In genomic region chr1:213286235-213286634, GRCh38 we compare ENCODE assay signal across 18 cellular contexts.
A peak's percentile ranks its signal among the peaks of the same experiment; 100 is the strongest.
DNase-seq lines count a peak whose midpoint lies in the region; ATAC-seq, FAIRE-seq and TF ChIP-seq lines count a peak whose summit lies in the region.
"Had no signal": no experiment of that assay in that cellular context is flagged by ENCODE, and none has a peak within 500 bp of the region (broad histone marks: within the 10 kb centered on the region; RNA-seq: fewer than 3 reads in every experiment).

No MANE protein-coding gene starts in this region.

- no peak overlapping the region for H2AK5ac ChIP-seq in H9 (ENCODE audit: insufficient read length, low read length)

- H2BK5ac ChIP-seq in H9 (ENCODE audit: insufficient read length, low read length) = no peak overlapping the region

- H3K18ac ChIP-seq in H9 (ENCODE audit: insufficient read length, low read depth, low read length) = no peak overlapping the region

- no peaks in the 10 kb centered on the region for H3K4me1 ChIP-seq in BE2C
- H3K4me1 ChIP-seq in H9 (ENCODE audit: insufficient read depth, low read length) = no peaks in the 10 kb centered on the region; the same call in 1 of the 2 replicates
- no peaks in the 10 kb centered on the region for H3K4me1 ChIP-seq in pancreas

- no peak overlapping the region for H2AFZ ChIP-seq in H9 (ENCODE audit: low read length)

- H3K9ac ChIP-seq in H9 (ENCODE audit: extremely low read depth, insufficient read length, low read length) = no peak overlapping the region

- no CpG with 5 or more reads among the region's 1 CpG for WGBS in H9 (ENCODE audit: extremely low coverage, insufficient read length, low lambda C conversion rate)
- 83 to 86% methylated on average over 1 of the region's 1 CpG for WGBS in pancreas, 2 donors

- DNase-seq in BE2C (no peak), H9 (no peak), fibroblast of villous mesenchyme (ENCODE audit: low read depth) (no peak), pancreas (no peak), AG08395 (ENCODE audit: low spot score) (no peak)
- DNase-seq: activated CD4-positive, alpha-beta T cell treated with anti-CD3 and anti-CD28 coated beads for 48 hours; central memory CD4-positive, alpha-beta T cell; DMS79; NCI-H2107; NCI-H774; stimulated activated naive B cell treated with anti-CD40 and anti-IgM and Interleukin-4, amounts not matched to agents 10 μg/mL and 1 μg/mL and 100 μg/mL, for 72 hours had no signal

- no peak overlapping the region for H2BK20ac ChIP-seq in H9 (ENCODE audit: low read depth, low read length, poor library complexity, severe bottlenecking)

- H3K79me1 ChIP-seq in H9 (ENCODE audit: insufficient read depth, low read depth, low read length, poor library complexity, severe bottlenecking) = no peaks in the 10 kb centered on the region

- peaks cover 23 to 31% of the 10 kb centered on the region in 2 experiments for H3K4me1 Mint-ChIP-seq in H9
- H3K4me1 Mint-ChIP-seq: activated naive CD4-positive, alpha-beta T cell treated with anti-CD3 and anti-CD28 coated beads, Interleukin-2, amount 50 U/mL, for 24 hours; stimulated activated naive B cell treated with anti-CD40 and anti-IgM and Interleukin-4, amounts not matched to agents 10 μg/mL and 1 μg/mL and 100 μg/mL, for 72 hours had no signal

- H3K27ac ChIP-seq in H9 (ENCODE audit: insufficient read length, low read depth, low read length) = no peak overlapping the region
- H3K27ac ChIP-seq in VCaP = no peak overlapping the region
- H3K27ac ChIP-seq in pancreas = no peak overlapping the region
- H3K27ac ChIP-seq: neutrophil had no signal

- intact Hi-C loops in pancreas (cut with DNase I) = no loop called here

- ATAC-seq in HG03108 (IDR thresholded peaks at IDR 0.05; ENCODE audit: unreplicated experiment) (no peak), pancreas (no peak), HG02571 (IDR thresholded peaks at IDR 0.05; ENCODE audit: unreplicated experiment) (no peak)
- ATAC-seq: stimulated activated naive B cell treated with anti-CD40 and anti-IgM and Interleukin-4, amounts not matched to agents 10 μg/mL and 1 μg/mL and 100 μg/mL, for 72 hours had no signal

- no peaks in the 10 kb centered on the region for H3K79me2 ChIP-seq in H9 (ENCODE audit: insufficient read depth, low read length)

- H3K9me3 Mint-ChIP-seq in H9 = no peaks in the 10 kb centered on the region; a peak in 2 of 5 replicates
- H3K9me3 Mint-ChIP-seq: T-helper 2 cell treated with Interferon-gamma antibody and Interleukin-4, amounts not matched to agents 5 μg/mL and 100 μg/mL, for 36 hours had no signal

- H3K14ac ChIP-seq in H9 (ENCODE audit: insufficient read depth, low read length) = no peak overlapping the region

- TF ChIP-seq CTCF in BE2C (IDR thresholded peaks at IDR 0.05; ENCODE audit: low read depth, low read length) (peak; percentile 47), H9 (conservative IDR thresholded peaks at IDR 0.05) (peak; percentile 54), VCaP (conservative IDR thresholded peaks at IDR 0.05) (peak; percentile 49), fibroblast of villous mesenchyme (IDR thresholded peaks at IDR 0.05; ENCODE audit: insufficient read depth, low read depth, low read length) (peak; percentile 44), pancreas (IDR thresholded peaks at IDR 0.05) (no peak)

- no peaks in the 10 kb centered on the region for H4K20me1 ChIP-seq in H9 (ENCODE audit: control insufficient read depth, insufficient read depth, insufficient read length)

- H4K5ac ChIP-seq in H9 (ENCODE audit: insufficient read length, low read depth, low read length) = no peak overlapping the region

- H3K27me3 ChIP-seq in BE2C = no peaks in the 10 kb centered on the region
- H3K27me3 ChIP-seq in H9 (ENCODE audit: insufficient read depth, low read length) = no peaks in the 10 kb centered on the region
- no peaks in the 10 kb centered on the region for H3K27me3 ChIP-seq in pancreas
- H3K27me3 ChIP-seq: neutrophil had no signal

- H4K8ac ChIP-seq in H9 (replicated peaks; ENCODE audit: insufficient read length, low read depth, low read length) = no peak overlapping the region

- peaks cover 0 to 4% (median 0%) of the 10 kb centered on the region in 3 experiments; a peak in 2 of 7 replicates for H3K36me3 Mint-ChIP-seq in H9 (ENCODE audit: insufficient read depth in 1 of 3, low read depth in 3 of 3)

- H3K36me3 ChIP-seq in BE2C = no peaks in the 10 kb centered on the region
- no peaks in the 10 kb centered on the region for H3K36me3 ChIP-seq in pancreas
- H3K36me3 ChIP-seq: neutrophil had no signal

- H3K9me3 ChIP-seq in BE2C (no peaks in the 10 kb centered on the region), H9 (ENCODE audit: control insufficient read depth, low read depth, low read length) (no peaks in the 10 kb centered on the region), pancreas (no peaks in the 10 kb centered on the region)
- H3K9me3 ChIP-seq: neutrophil had no signal

- no peak overlapping the region for H2BK15ac ChIP-seq in H9 (ENCODE audit: low read depth, low read length)

- no peak overlapping the region for H3K27ac Mint-ChIP-seq in H9
- H3K27ac Mint-ChIP-seq: activated naive CD4-positive, alpha-beta T cell treated with anti-CD3 and anti-CD28 coated beads, Interleukin-2, amount 50 U/mL, for 24 hours; stimulated activated naive B cell treated with anti-CD40 and anti-IgM and Interleukin-4, amounts not matched to agents 10 μg/mL and 1 μg/mL and 100 μg/mL, for 72 hours; T-helper 2 cell treated with Interferon-gamma antibody and Interleukin-4, amounts not matched to agents 5 μg/mL and 100 μg/mL, for 36 hours had no signal

- no peak overlapping the region for H3K56ac ChIP-seq in H9 (ENCODE audit: insufficient read length, low read depth, low read length)

- no peak overlapping the region for H3K4ac ChIP-seq in H9 (ENCODE audit: low read depth, low read length)

- H3K23me2 ChIP-seq in H9 (ENCODE audit: insufficient read length, low read depth, low read length, poor library complexity, severe bottlenecking) = no peaks in the 10 kb centered on the region

- H2BK120ac ChIP-seq in H9 (ENCODE audit: low read depth, low read length, poor library complexity, severe bottlenecking) = no peak overlapping the region

- no peak overlapping the region for H4K91ac ChIP-seq in H9 (ENCODE audit: insufficient read length, low read depth, low read length)

- no peak overlapping the region for H3K23ac ChIP-seq in H9 (ENCODE audit: insufficient read length, low read depth, low read length)

- no peak for FAIRE-seq in pancreas (lab: Jason Lieb, UNC)
- FAIRE-seq: urothelium cell line had no signal

- no peak overlapping the region for H3K4me3 Mint-ChIP-seq in H9
- H3K4me3 Mint-ChIP-seq: activated naive CD4-positive, alpha-beta T cell treated with anti-CD3 and anti-CD28 coated beads, Interleukin-2, amount 50 U/mL, for 24 hours; stimulated activated naive B cell treated with anti-CD40 and anti-IgM and Interleukin-4, amounts not matched to agents 10 μg/mL and 1 μg/mL and 100 μg/mL, for 72 hours; T-helper 2 cell treated with Interferon-gamma antibody and Interleukin-4, amounts not matched to agents 5 μg/mL and 100 μg/mL, for 36 hours had no signal

- no peak overlapping the region for H2BK12ac ChIP-seq in H9 (ENCODE audit: insufficient read length, low read depth, low read length)

- H3K4me2 ChIP-seq in H9 (ENCODE audit: insufficient read depth, insufficient read length, low read length) = no peak overlapping the region

- H3T11ph ChIP-seq in H9 (ENCODE audit: low read length) = no peak overlapping the region

- H3K27me3 Mint-ChIP-seq in H9 (ENCODE audit: low read depth) = no peaks in the 10 kb centered on the region
- H3K27me3 Mint-ChIP-seq: activated naive CD4-positive, alpha-beta T cell treated with anti-CD3 and anti-CD28 coated beads, Interleukin-2, amount 50 U/mL, for 24 hours; stimulated activated naive B cell treated with anti-CD40 and anti-IgM and Interleukin-4, amounts not matched to agents 10 μg/mL and 1 μg/mL and 100 μg/mL, for 72 hours had no signal

- H3K4me3 ChIP-seq in BE2C (ENCODE audit: low read depth, low read length) = no peak overlapping the region
- no peak overlapping the region for H3K4me3 ChIP-seq in fibroblast of villous mesenchyme (ENCODE audit: low read depth, low read length)
- H3K4me3 ChIP-seq in pancreas = no peak overlapping the region

Comparison
In these comparisons a context has a peak if more than half of its experiments do, and no peak if none do; other contexts are left out.
1. CTCF ChIP-seq: peak in BE2C (single experiment), H9 (single experiment), VCaP (single experiment) and fibroblast of villous mesenchyme (single experiment); none in pancreas (0 of 4).